In genomic region chr7:25361863-25362262, GRCh38 we compare ENCODE assay signal across 22 cellular contexts.
"Had no signal": no experiment of that assay in that cellular context is flagged by ENCODE, and none has a peak within 500 bp of the region (broad histone marks: within the 10 kb centered on the region; RNA-seq: fewer than 3 reads in every experiment).

No MANE protein-coding gene starts in this region.

- FAIRE-seq: endometrium, islet of Langerhans had no signal

- H3K4me3 Mint-ChIP-seq: activated CD4-positive, alpha-beta T cell treated with anti-CD3 and anti-CD28 coated beads, Interleukin-2, amount 10 ng/mL, durations not matched to agents 7 days and 5 days; activated CD8-positive, alpha-beta T cell treated with anti-CD3 and anti-CD28 coated beads, Interleukin-2, amount 10 ng/mL, durations not matched to agents 7 days and 5 days; activated naive CD8-positive, alpha-beta T cell treated with anti-CD3 and anti-CD28 coated beads, Interleukin-2, amount 10 ng/mL, durations not matched to agents 7 days and 5 days; activated T-cell treated with anti-CD3 and anti-CD28 coated beads, Interleukin-2, amount 50 U/mL, for 24 hours; natural killer cell treated with Interleukin-12 subunit alpha and Interleukin-12 subunit beta and Interleukin-15 and Interleukin-18, amount 100 ng/mL, for 72 hours; stimulated activated naive CD8-positive, alpha-beta T cell treated with anti-CD3 and anti-CD28 coated beads, Interleukin-15, amount 100 ng/mL, for 72 hours had no signal

- H3K27me3 Mint-ChIP-seq: stimulated activated naive CD8-positive, alpha-beta T cell treated with anti-CD3 and anti-CD28 coated beads, Interleukin-15, amount 100 ng/mL, for 72 hours had no signal

- H3K36me3 ChIP-seq: lower lobe of right lung, right lobe of liver, suprapubic skin, vagina had no signal

- DNase-seq: activated CD4-positive, alpha-beta T cell treated with anti-CD3 and anti-CD28 coated beads, Interleukin-2, amount 10 ng/mL, durations not matched to agents 7 days and 5 days; activated CD8-positive, alpha-beta T cell treated with anti-CD3 and anti-CD28 coated beads, Interleukin-2, amount 10 ng/mL, durations not matched to agents 7 days and 5 days; activated naive CD4-positive, alpha-beta T cell treated with Interleukin-2 at 50 U/mL for 16 hours; activated naive CD8-positive, alpha-beta T cell treated with anti-CD3 and anti-CD28 coated beads, Interleukin-2, amount 10 ng/mL, durations not matched to agents 7 days and 5 days; activated T-cell treated with anti-CD3 and anti-CD28 coated beads, Interleukin-2, amount 50 U/mL, for 24 hours; central memory CD4-positive, alpha-beta T cell; left cardiac atrium; lower lobe of right lung; right lobe of liver; stimulated activated CD4-positive, alpha-beta T cell treated with anti-CD3 and anti-CD28 coated beads, Interleukin-4, amount 100 ng/mL, for 1 hour; stimulated activated naive CD8-positive, alpha-beta T cell treated with anti-CD3 and anti-CD28 coated beads, Interleukin-15, amount 100 ng/mL, for 72 hours had no signal

- H3K9me3 Mint-ChIP-seq: activated CD4-positive, alpha-beta T cell treated with anti-CD3 and anti-CD28 coated beads, Interleukin-2, amount 10 ng/mL, durations not matched to agents 7 days and 5 days; activated T-cell treated with anti-CD3 and anti-CD28 coated beads, Interleukin-2, amount 50 U/mL, for 24 hours; activated T-helper 2 cell treated with anti-CD3 and anti-CD28 coated beads, Interferon-gamma antibody, Interleukin-2, Interleukin-4, amounts not matched to agents 10 μg/mL and 5 μg/mL and 100 μg/mL, durations not matched to agents 14 hours and 24 hours and 36 hours; natural killer cell treated with Interleukin-12 subunit alpha and Interleukin-12 subunit beta and Interleukin-15 and Interleukin-18, amount 100 ng/mL, for 72 hours; stimulated activated naive CD8-positive, alpha-beta T cell treated with anti-CD3 and anti-CD28 coated beads, Interleukin-15, amount 100 ng/mL, for 72 hours had no signal

- H3K4me1 Mint-ChIP-seq: activated CD4-positive, alpha-beta T cell treated with anti-CD3 and anti-CD28 coated beads, Interleukin-2, amount 10 ng/mL, durations not matched to agents 7 days and 5 days; activated naive CD8-positive, alpha-beta T cell treated with anti-CD3 and anti-CD28 coated beads, Interleukin-2, amount 10 ng/mL, durations not matched to agents 7 days and 5 days; stimulated activated naive CD8-positive, alpha-beta T cell treated with anti-CD3 and anti-CD28 coated beads, Interleukin-15, amount 100 ng/mL, for 72 hours had no signal

- H3K27ac Mint-ChIP-seq: activated CD4-positive, alpha-beta T cell treated with anti-CD3 and anti-CD28 coated beads, Interleukin-2, amount 10 ng/mL, durations not matched to agents 7 days and 5 days; activated CD8-positive, alpha-beta T cell treated with anti-CD3 and anti-CD28 coated beads, Interleukin-2, amount 10 ng/mL, durations not matched to agents 7 days and 5 days; activated naive CD8-positive, alpha-beta T cell treated with anti-CD3 and anti-CD28 coated beads, Interleukin-2, amount 10 ng/mL, durations not matched to agents 7 days and 5 days; activated T-cell treated with anti-CD3 and anti-CD28 coated beads, Interleukin-2, amount 50 U/mL, for 24 hours; activated T-helper 2 cell treated with anti-CD3 and anti-CD28 coated beads, Interferon-gamma antibody, Interleukin-2, Interleukin-4, amounts not matched to agents 10 μg/mL and 5 μg/mL and 100 μg/mL, durations not matched to agents 14 hours and 24 hours and 36 hours; natural killer cell treated with Interleukin-12 subunit alpha and Interleukin-12 subunit beta and Interleukin-15 and Interleukin-18, amount 100 ng/mL, for 72 hours; stimulated activated naive CD8-positive, alpha-beta T cell treated with anti-CD3 and anti-CD28 coated beads, Interleukin-15, amount 100 ng/mL, for 72 hours had no signal

- H3K4me3 ChIP-seq: body of pancreas, coronary artery, hepatocyte, lower lobe of right lung, right lobe of liver, smooth muscle cell, suprapubic skin, vagina had no signal

- ATAC-seq: activated CD4-positive, CD25-positive, alpha-beta regulatory T cell treated with anti-CD3 and anti-CD28 coated beads, Interleukin-2, amount 50 U/mL, for 24 hours; activated CD8-positive, alpha-beta T cell treated with anti-CD3 and anti-CD28 coated beads, Interleukin-2, amount 10 ng/mL, durations not matched to agents 7 days and 5 days; body of pancreas; left cardiac atrium; lower lobe of right lung; natural killer cell treated with Interleukin-12 subunit alpha and Interleukin-12 subunit beta and Interleukin-15 and Interleukin-18, amount 100 ng/mL, for 72 hours; stimulated activated naive CD8-positive, alpha-beta T cell treated with anti-CD3 and anti-CD28 coated beads, Interleukin-15, amount 100 ng/mL, for 72 hours had no signal

- H3K27me3 ChIP-seq: body of pancreas, right lobe of liver, suprapubic skin, vagina had no signal

- H3K36me3 Mint-ChIP-seq: activated naive CD8-positive, alpha-beta T cell treated with anti-CD3 and anti-CD28 coated beads, Interleukin-2, amount 10 ng/mL, durations not matched to agents 7 days and 5 days; natural killer cell treated with Interleukin-12 subunit alpha and Interleukin-12 subunit beta and Interleukin-15 and Interleukin-18, amount 100 ng/mL, for 72 hours had no signal
